ENCODE assay signal across 8 cellular contexts in the genomic region with DNA sequence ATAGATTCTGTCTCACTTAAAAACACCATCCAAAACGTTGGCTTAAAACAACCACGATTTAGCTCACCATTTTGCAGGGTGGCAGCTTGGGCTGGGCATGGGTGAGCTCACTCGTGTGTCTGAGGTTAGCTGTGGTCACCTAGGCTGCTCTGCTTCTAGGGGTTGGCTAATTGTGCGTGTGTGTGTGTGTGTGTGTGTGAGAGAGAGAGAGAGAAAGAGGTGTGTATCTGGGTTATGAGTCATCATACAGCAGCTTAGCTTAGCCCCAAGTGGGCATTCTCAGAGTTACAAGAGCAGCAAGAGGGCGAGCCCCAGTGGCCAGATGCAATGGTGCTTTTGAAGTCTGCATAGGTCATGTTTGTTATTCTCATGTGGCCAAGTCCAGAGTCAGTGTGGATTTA. TPM values are rescaled to one million over a fixed set of nuclear protein-coding genes. Genes with fewer than 3 reads are reported as not detected.
DNase-seq lines count a peak whose midpoint lies in the region; ATAC-seq and TF ChIP-seq lines count a peak whose summit lies in the region.

No MANE protein-coding gene starts in this region.

- H3K36me3 Mint-ChIP-seq in stimulated activated naive B cell treated with anti-CD40 and anti-IgM and Interleukin-4, amounts not matched to agents 10 μg/mL and 1 μg/mL and 100 μg/mL, for 72 hours = peaks cover 18 to 44% of the 10 kb centered on the region in 2 donors

- H3K4me1 ChIP-seq in foreskin keratinocyte = peaks cover 11% of the 10 kb centered on the region

- TF ChIP-seq CTCF in foreskin keratinocyte (conservative IDR thresholded peaks at IDR 0.05) = no peak

- no peaks in the 10 kb centered on the region for H3K27me3 Mint-ChIP-seq in stimulated activated naive B cell treated with anti-CD40 and anti-IgM and Interleukin-4, amounts not matched to agents 10 μg/mL and 1 μg/mL and 100 μg/mL, for 72 hours

- H3K27ac Mint-ChIP-seq in stimulated activated naive B cell treated with anti-CD40 and anti-IgM and Interleukin-4, amounts not matched to agents 10 μg/mL and 1 μg/mL and 100 μg/mL, for 72 hours = peak overlapping the region; percentile 32

- H3K4me1 Mint-ChIP-seq in stimulated activated naive B cell treated with anti-CD40 and anti-IgM and Interleukin-4, amounts not matched to agents 10 μg/mL and 1 μg/mL and 100 μg/mL, for 72 hours = peaks cover 37 to 81% of the 10 kb centered on the region in 2 donors

- DNase-seq in activated T-cell treated with anti-CD3 and anti-CD28 coated beads for 1 hour (ENCODE audit: low read depth) = peak; percentile 4
- DNase-seq in activated T-cell treated with anti-CD3 and anti-CD28 coated beads for 4 hours = no peak
- peak; percentile 61 for DNase-seq in NCI-H2029 (lab: John Stamatoyannopoulos, UW)
- peak; percentile 73 for DNase-seq in activated CD8-positive, alpha-beta memory T cell treated with anti-CD3 and anti-CD28 coated beads for 24 hours
- peak; percentile 38 to 61 for DNase-seq in foreskin keratinocyte
- DNase-seq in stimulated activated naive B cell treated with anti-CD40 and anti-IgM and Interleukin-4, amounts not matched to agents 10 μg/mL and 1 μg/mL and 100 μg/mL, for 72 hours = peak; percentile 10
- DNase-seq in epidermal melanocyte (ENCODE audit: insufficient read length, low spot score) = no peak

- peak; percentile 78 for ATAC-seq in HG02642 (IDR thresholded peaks at IDR 0.05; ENCODE audit: poor library complexity, unreplicated experiment)
- peak; percentile 69 for ATAC-seq in foreskin keratinocyte
- ATAC-seq in stimulated activated naive B cell treated with anti-CD40 and anti-IgM and Interleukin-4, amounts not matched to agents 10 μg/mL and 1 μg/mL and 100 μg/mL, for 72 hours (replicated peaks) = peak; percentile 86 to 90

- H3K27ac ChIP-seq in foreskin keratinocyte = no peak overlapping the region

- no peak overlapping the region for H3K4me3 Mint-ChIP-seq in stimulated activated naive B cell treated with anti-CD40 and anti-IgM and Interleukin-4, amounts not matched to agents 10 μg/mL and 1 μg/mL and 100 μg/mL, for 72 hours

- H3K27me3 ChIP-seq in foreskin keratinocyte = no peaks in the 10 kb centered on the region

- H3K9me3 Mint-ChIP-seq in stimulated activated naive B cell treated with anti-CD40 and anti-IgM and Interleukin-4, amounts not matched to agents 10 μg/mL and 1 μg/mL and 100 μg/mL, for 72 hours = no peaks in the 10 kb centered on the region

RNA-seq across cellular contexts. Expression of a gene that starts 6.0 kb away (rescaled TPM):
- total RNA-seq in foreskin keratinocyte = 6.6 and 8.5 TPM in 2 replicates
- polyA plus RNA-seq in foreskin keratinocyte = 2.7 and 4.2 TPM in 2 replicates

RNA-seq across cellular contexts. Expression of a gene that starts 35.5 kb away (rescaled TPM):
- not detected in 2 replicates for total RNA-seq in foreskin keratinocyte
- not detected in 2 replicates for polyA plus RNA-seq in foreskin keratinocyte

Comparison
In these comparisons a context has a peak if more than half of its experiments do, and no peak if none do; other contexts are left out.
1. DNase-seq: peak in activated T-cell treated with anti-CD3 and anti-CD28 coated beads for 1 hour (single experiment), NCI-H2029 (single experiment), activated CD8-positive, alpha-beta memory T cell treated with anti-CD3 and anti-CD28 coated beads for 24 hours (single experiment), foreskin keratinocyte (2 of 2) and stimulated activated naive B cell treated with anti-CD40 and anti-IgM and Interleukin-4, amounts not matched to agents 10 μg/mL and 1 μg/mL and 100 μg/mL, for 72 hours (single experiment); none in activated T-cell treated with anti-CD3 and anti-CD28 coated beads for 4 hours (single experiment) and epidermal melanocyte (single experiment).
2. Peak in every context shown above with its lines, with median percentiles within 50 percentile points of each other: ATAC-seq.